In genomic region chr15:100873029-100873677, GRCh38 we compare ENCODE assay signal across 9 cellular contexts. TPM values are rescaled to one million over a fixed set of nuclear protein-coding genes. Genes with fewer than 3 reads are reported as not detected.
A peak's percentile ranks its signal among the peaks of the same experiment; 100 is the strongest.
DNase-seq lines count a peak whose midpoint lies in the region; ATAC-seq and TF ChIP-seq lines count a peak whose summit lies in the region.
"Had no signal": no experiment of that assay in that cellular context is flagged by ENCODE, and none has a peak within 500 bp of the region (broad histone marks: within the 10 kb centered on the region; RNA-seq: fewer than 3 reads in every experiment).

No MANE protein-coding gene starts in this region.

- H3K27ac ChIP-seq in MM.1S (ENCODE audit: low read length), result no peak overlapping the region
- no peak overlapping the region; a peak in 1 of 4 replicates for H3K27ac ChIP-seq in SK-N-SH (ENCODE audit: low read depth in 2 of 2, low read length in 1 of 2)
- no peak overlapping the region for H3K27ac ChIP-seq in brain microvascular endothelial cell

- TF ChIP-seq RAD21 in SK-N-SH (IDR thresholded peaks at IDR 0.05; ENCODE audit: low read length), result peak; percentile 83

- TF ChIP-seq CTCF in MM.1S (IDR thresholded peaks at IDR 0.05; ENCODE audit: low read length), result peak; percentile 91
- peak; percentile 91 for TF ChIP-seq CTCF in SK-N-SH (IDR thresholded peaks at IDR 0.05)
- TF ChIP-seq CTCF in brain microvascular endothelial cell (IDR thresholded peaks at IDR 0.05; ENCODE audit: low read depth, low read length, missing control alignments), result peak; percentile 91

- H3K9me2 ChIP-seq in MM.1S (replicated peaks; ENCODE audit: insufficient read depth, low read length) (no peaks in the 10 kb centered on the region), SK-N-SH (no peaks in the 10 kb centered on the region)

- TF ChIP-seq EP300 in SK-N-SH (IDR thresholded peaks at IDR 0.05; ENCODE audit: borderline replicate concordance in 1 of 2, low read depth in 1 of 2, low read length in 1 of 2), result no peak

- H3K4me2 ChIP-seq in MM.1S (ENCODE audit: low read depth, low read length) (no peak overlapping the region), SK-N-SH (no peak overlapping the region)

- peaks cover 2 to 4% (median 4%) of the 10 kb centered on the region in 3 donors for H3K27me3 Mint-ChIP-seq in immature natural killer cell (ENCODE audit: low read depth in 3 of 3)

- H3K36me3 ChIP-seq in MM.1S (replicated peaks; ENCODE audit: insufficient read depth, low read length) (no peaks in the 10 kb centered on the region), SK-N-SH (replicated peaks in 1 of 2; ENCODE audit: control insufficient read depth in 1 of 2, insufficient read depth in 2 of 2, low read length in 1 of 2) (no peaks in the 10 kb centered on the region), brain microvascular endothelial cell (replicated peaks) (no peaks in the 10 kb centered on the region)

- H3K36me3 Mint-ChIP-seq in immature natural killer cell, result no peaks in the 10 kb centered on the region
- H3K36me3 Mint-ChIP-seq: activated naive CD8-positive, alpha-beta T cell treated with anti-CD3 and anti-CD28 coated beads, Interleukin-2, amount 10 ng/mL, durations not matched to agents 7 days and 5 days had no signal

- H3K9me3 ChIP-seq in MM.1S (replicated peaks; ENCODE audit: insufficient read depth, low read length) (no peaks in the 10 kb centered on the region), SK-N-SH (no peaks in the 10 kb centered on the region)

- H3K79me2 ChIP-seq in MM.1S (ENCODE audit: low read length), result no peaks in the 10 kb centered on the region
- no peaks in the 10 kb centered on the region for H3K79me2 ChIP-seq in SK-N-SH (ENCODE audit: insufficient read depth)

- H3K9ac ChIP-seq in MM.1S (ENCODE audit: low read length), result no peak overlapping the region
- H3K9ac ChIP-seq in SK-N-SH, result no peak overlapping the region

- 38% methylated on average over 2 of the region's 2 CpGs for WGBS in SK-N-SH (ENCODE audit: low lambda C conversion rate)

- H3F3A ChIP-seq in MM.1S (ENCODE audit: insufficient read depth, low read length) (no peaks in the 10 kb centered on the region), SK-N-SH (replicated peaks; ENCODE audit: insufficient read depth) (no peaks in the 10 kb centered on the region)

- H3K27ac Mint-ChIP-seq in immature natural killer cell, result no peak overlapping the region
- H3K27ac Mint-ChIP-seq: activated naive CD8-positive, alpha-beta T cell treated with anti-CD3 and anti-CD28 coated beads, Interleukin-2, amount 10 ng/mL, durations not matched to agents 7 days and 5 days had no signal

- peaks cover 7% of the 10 kb centered on the region; the same call in 1 of the 2 replicates for H3K27me3 ChIP-seq in MM.1S (replicated peaks; ENCODE audit: insufficient read depth, low read length)
- no peaks in the 10 kb centered on the region for H3K27me3 ChIP-seq in SK-N-SH (ENCODE audit: insufficient read depth)
- H3K27me3 ChIP-seq in brain microvascular endothelial cell (replicated peaks), result peaks cover under 1% of the 10 kb centered on the region

- CTCF ChIA-PET in SK-N-SH (lab: Yijun Ruan, JAX), result interaction anchor here (0.6 to 5.6 kb wide), 74 partner anchors 9 to 266 kb away, joined by 3 to 87 read pairs (median 4); partner anchors contain the start of gene LRRK1

- no peaks in the 10 kb centered on the region for H3K4me1 Mint-ChIP-seq in immature natural killer cell
- H3K4me1 Mint-ChIP-seq: activated naive CD8-positive, alpha-beta T cell treated with anti-CD3 and anti-CD28 coated beads, Interleukin-2, amount 10 ng/mL, durations not matched to agents 7 days and 5 days had no signal

- H4K20me1 ChIP-seq in MM.1S (ENCODE audit: insufficient read depth, low read length) (no peaks in the 10 kb centered on the region), SK-N-SH (ENCODE audit: insufficient read depth) (no peaks in the 10 kb centered on the region)

- peak; percentile 84 for DNase-seq in DMS53 (lab: John Stamatoyannopoulos, UW)
- DNase-seq in MM.1S, result peak; percentile 59
- DNase-seq in SK-N-SH, result peak; percentile 76
- peak; percentile 84 for DNase-seq in brain microvascular endothelial cell
- DNase-seq in immature natural killer cell, result peak; percentile 23 to 34 (median 29)
- peak; percentile 26 for DNase-seq in stimulated activated CD4-positive, alpha-beta T cell treated with anti-CD3 and anti-CD28 coated beads, Interleukin-1b, Interleukin-23, amount 100 ng/mL, for 48 hours
- DNase-seq: activated naive CD8-positive, alpha-beta T cell treated with anti-CD3 and anti-CD28 coated beads, Interleukin-2, amount 10 ng/mL, durations not matched to agents 7 days and 5 days had no signal

- H3K4me1 ChIP-seq in MM.1S (ENCODE audit: low read length) (no peaks in the 10 kb centered on the region), SK-N-SH (ENCODE audit: control insufficient read depth in 1 of 2, insufficient read depth in 2 of 2, low read depth in 1 of 2, low read length in 1 of 2) (peaks cover 0 to 12% of the 10 kb centered on the region in 2 experiments; a peak in 1 of 4 replicates)

- H3K4me3 Mint-ChIP-seq in immature natural killer cell, result no peak overlapping the region
- H3K4me3 Mint-ChIP-seq: activated naive CD8-positive, alpha-beta T cell treated with anti-CD3 and anti-CD28 coated beads, Interleukin-2, amount 10 ng/mL, durations not matched to agents 7 days and 5 days had no signal

- H2AFZ ChIP-seq in MM.1S (ENCODE audit: low read length) (no peak overlapping the region), SK-N-SH (ENCODE audit: low read depth) (no peak overlapping the region)

- POLR2A ChIA-PET in SK-N-SH (lab: Yijun Ruan, JAX), result interaction anchor here (0.9 kb wide), 1 partner anchor 92 kb away, joined by 3 read pairs; no protein-coding TSS in a partner anchor

- H3K4me3 ChIP-seq in MM.1S (ENCODE audit: low read length), result no peak overlapping the region
- peak overlapping the region in 1 of 2 experiments; percentile 36; a peak in 1 of 4 replicates for H3K4me3 ChIP-seq in SK-N-SH (ENCODE audit: low read depth in 2 of 2, low read length in 1 of 2)
- no peak overlapping the region for H3K4me3 ChIP-seq in brain microvascular endothelial cell (ENCODE audit: low read depth, low read length)

- in situ Hi-C loops in brain microvascular endothelial cell (cut with HindIII; ENCODE audit: low pct_ligation_motif_present, low sequenced_read_pairs), result no loop called here

- peak; percentile 73 for ATAC-seq in GM21526 (IDR thresholded peaks at IDR 0.05; ENCODE audit: low FRiP score, unreplicated experiment)
- no peak for ATAC-seq in HG03457 (IDR thresholded peaks at IDR 0.05; ENCODE audit: unreplicated experiment)

- H3K9me3 Mint-ChIP-seq in immature natural killer cell, result no peaks in the 10 kb centered on the region

TF ChIP-seq in SK-N-SH, 30 proteins besides CTCF, POLR2A, EP300 and RAD21:
- TF ChIP-seq CHD2 (IDR thresholded peaks at IDR 0.05; ENCODE audit: low read length, partially characterized antibody), result peak; percentile 15
- TF ChIP-seq SMC3 (IDR thresholded peaks at IDR 0.05; ENCODE audit: low read depth, low read length), result peak; percentile 91
- TF ChIP-seq FOSL2 (IDR thresholded peaks at IDR 0.05; ENCODE audit: borderline replicate concordance, low read depth), result no peak
- TF ChIP-seq PBX3 (IDR thresholded peaks at IDR 0.05), result no peak
- TF ChIP-seq ELF1 (IDR thresholded peaks at IDR 0.05), result 0 out of 2 replicates have a peak, but pooled peaks have one; percentile 17
- TF ChIP-seq NRF1 (IDR thresholded peaks at IDR 0.05; ENCODE audit: low read depth, low read length), result no peak
- TF ChIP-seq TCF12 (IDR thresholded peaks at IDR 0.05), result no peak

RNA-seq across cellular contexts. Expression of gene ALDH1A3, which starts 6.5 kb away (rescaled TPM):
- 3.1 and 4.4 TPM in 2 replicates for polyA plus RNA-seq in SK-N-SH (2012; rRNA removed)
- 3.9 and 4.5 TPM in 2 replicates for polyA plus RNA-seq in SK-N-SH (2012; cell fraction: cytosol; rRNA removed)
- 2.6 TPM in 2 replicates for polyA plus RNA-seq in SK-N-SH (2012; cell fraction: nucleus; rRNA removed)
- not detected for polyA plus RNA-seq in immature natural killer cell

RNA-seq across cellular contexts. Expression of gene LRRK1, which starts 46.0 kb away (rescaled TPM):
- polyA plus RNA-seq in SK-N-SH (2012; rRNA removed) (6.5 and 6.9 TPM in 2 replicates), immature natural killer cell (under 1 TPM in 1 of 3 donors, not detected in 2; 0.02 TPM)
- 2.5 and 3.6 TPM in 2 replicates for polyA plus RNA-seq in SK-N-SH (2012; cell fraction: cytosol; rRNA removed)
- polyA plus RNA-seq in SK-N-SH (2012; cell fraction: nucleus; rRNA removed), result 19.7 and 21.0 TPM in 2 replicates

Comparison
In these comparisons a context has a peak if more than half of its experiments do, and no peak if none do; other contexts are left out.
1. DNase-seq: peak in every context shown above with its lines; median percentile 84 in DMS53; 84 in brain microvascular endothelial cell; 76 in SK-N-SH; 59 in MM.1S; 29 in immature natural killer cell; 26 in stimulated activated CD4-positive, alpha-beta T cell treated with anti-CD3 and anti-CD28 coated beads, Interleukin-1b, Interleukin-23, amount 100 ng/mL, for 48 hours.